Comparison of ENCODE assay signal across 22 cellular contexts in the genomic region with DNA sequence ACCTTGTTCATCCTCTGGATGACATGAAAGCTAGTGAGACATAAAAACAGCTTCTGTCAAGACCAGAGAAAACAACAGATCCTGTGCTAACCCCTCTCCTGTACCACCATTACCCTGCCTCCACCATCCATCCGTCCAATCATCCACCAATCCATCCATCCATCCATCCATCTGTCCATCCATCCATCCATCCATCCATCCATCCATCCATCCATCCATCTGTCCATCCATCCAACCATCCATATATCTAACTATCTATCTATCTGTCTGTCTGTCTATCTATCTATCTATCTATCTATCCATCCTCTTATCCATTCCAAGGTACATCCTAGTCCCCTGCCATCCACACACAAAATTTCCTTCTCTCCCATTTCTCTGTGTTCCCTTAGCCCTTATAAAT.
"Had no signal": no experiment of that assay in that cellular context is flagged by ENCODE, and none has a peak within 500 bp of the region (broad histone marks: within the 10 kb centered on the region; RNA-seq: fewer than 3 reads in every experiment).

No MANE protein-coding gene starts in this region.

- H3K27ac ChIP-seq: spleen, thoracic aorta had no signal

- H3K9me3 Mint-ChIP-seq: activated naive CD4-positive, alpha-beta T cell treated with anti-CD3 and anti-CD28 coated beads, Interleukin-2, amount 10 ng/mL, durations not matched to agents 7 days and 5 days had no signal

- H3K27me3 ChIP-seq: spleen had no signal

- H3K4me1 ChIP-seq: spleen had no signal

- H3K4me1 Mint-ChIP-seq: activated CD8-positive, alpha-beta memory T cell treated with anti-CD3 and anti-CD28 coated beads, Interleukin-2, amount 10 ng/mL, durations not matched to agents 7 days and 5 days; activated naive CD4-positive, alpha-beta T cell treated with anti-CD3 and anti-CD28 coated beads, Interleukin-2, amount 10 ng/mL, durations not matched to agents 7 days and 5 days; activated naive CD8-positive, alpha-beta T cell treated with anti-CD3 and anti-CD28 coated beads, Interleukin-2, amount 50 U/mL, for 24 hours; brain; naive B cell had no signal

- H3K4me3 ChIP-seq: mucosa of descending colon, spleen, thoracic aorta had no signal

- H3K27ac Mint-ChIP-seq: activated CD8-positive, alpha-beta memory T cell treated with anti-CD3 and anti-CD28 coated beads, Interleukin-2, amount 10 ng/mL, durations not matched to agents 7 days and 5 days; activated CD8-positive, alpha-beta T cell treated with anti-CD3 and anti-CD28 coated beads for 36 hours; activated naive CD4-positive, alpha-beta T cell treated with anti-CD3 and anti-CD28 coated beads, Interleukin-2, amount 10 ng/mL, durations not matched to agents 7 days and 5 days; activated naive CD8-positive, alpha-beta T cell treated with anti-CD3 and anti-CD28 coated beads, Interleukin-2, amount 50 U/mL, for 24 hours; brain; dendritic cell treated with granulocyte-macrophage colony-stimulating factor and Interleukin-4, amounts not matched to agents 40 ng/mL and 50 ng/mL, for 4 days had no signal

- H3K36me3 ChIP-seq: spleen, thoracic aorta had no signal

- ATAC-seq: activated CD8-positive, alpha-beta memory T cell treated with anti-CD3 and anti-CD28 coated beads, Interleukin-2, amount 10 ng/mL, durations not matched to agents 7 days and 5 days; activated CD8-positive, alpha-beta T cell treated with anti-CD3 and anti-CD28 coated beads for 36 hours; activated naive CD8-positive, alpha-beta T cell treated with anti-CD3 and anti-CD28 coated beads, Interleukin-2, amount 50 U/mL, for 24 hours; left ventricle myocardium superior; mucosa of descending colon; sciatic nerve had no signal

- H3K4me3 Mint-ChIP-seq: activated CD8-positive, alpha-beta memory T cell treated with anti-CD3 and anti-CD28 coated beads, Interleukin-2, amount 10 ng/mL, durations not matched to agents 7 days and 5 days; activated CD8-positive, alpha-beta T cell treated with anti-CD3 and anti-CD28 coated beads for 36 hours; activated naive CD4-positive, alpha-beta T cell treated with anti-CD3 and anti-CD28 coated beads, Interleukin-2, amount 10 ng/mL, durations not matched to agents 7 days and 5 days; activated naive CD8-positive, alpha-beta T cell treated with anti-CD3 and anti-CD28 coated beads, Interleukin-2, amount 50 U/mL, for 24 hours; brain; dendritic cell treated with granulocyte-macrophage colony-stimulating factor and Interleukin-4, amounts not matched to agents 40 ng/mL and 50 ng/mL, for 4 days; naive B cell had no signal

- H3K9me3 ChIP-seq: thoracic aorta had no signal

- H3K36me3 Mint-ChIP-seq: activated CD8-positive, alpha-beta memory T cell treated with anti-CD3 and anti-CD28 coated beads, Interleukin-2, amount 10 ng/mL, durations not matched to agents 7 days and 5 days; activated naive CD4-positive, alpha-beta T cell treated with anti-CD3 and anti-CD28 coated beads, Interleukin-2, amount 10 ng/mL, durations not matched to agents 7 days and 5 days; brain; naive B cell had no signal

- DNase-seq: activated CD4-positive, alpha-beta T cell treated with anti-CD3 and anti-CD28 coated beads for 48 hours; activated CD8-positive, alpha-beta memory T cell treated with anti-CD3 and anti-CD28 coated beads, Interleukin-2, amount 10 ng/mL, durations not matched to agents 7 days and 5 days; activated CD8-positive, alpha-beta T cell treated with anti-CD3 and anti-CD28 coated beads for 36 hours; activated effector memory CD4-positive, alpha-beta T cell treated with anti-CD3 and anti-CD28 coated beads, Interleukin-2, amount 50 U/mL, for 16 hours; activated naive CD4-positive, alpha-beta T cell treated with anti-CD3 and anti-CD28 coated beads, Interleukin-2, amount 10 ng/mL, durations not matched to agents 7 days and 5 days; activated naive CD8-positive, alpha-beta T cell treated with anti-CD3 and anti-CD28 coated beads, Interleukin-2, amount 50 U/mL, for 24 hours; activated T-cell treated with anti-CD3 and anti-CD28 coated beads for 4 hours; anterior cingulate cortex; caudate nucleus; effector CD4-positive, alpha-beta T cell; left ventricle myocardium superior; mucosa of descending colon; naive B cell; nucleus accumbens; spleen; stimulated activated CD4-positive, alpha-beta T cell treated with anti-CD3 and anti-CD28 coated beads, Interleukin-4, amount 100 ng/mL, for 1 hour; stimulated activated naive CD4-positive, alpha-beta T cell had no signal

- FAIRE-seq: endometrium had no signal
